8 cellular contexts compared by ENCODE assay signal in genomic region chr11:119262668-119263351, GRCh38. TPM values are rescaled to one million over a fixed set of nuclear protein-coding genes. Genes with fewer than 3 reads are reported as not detected.
DNase-seq lines count a peak whose midpoint lies in the region; ATAC-seq, FAIRE-seq and TF ChIP-seq lines count a peak whose summit lies in the region.

No MANE protein-coding gene starts in this region.

- H3K9me3 Mint-ChIP-seq in CD14-positive monocyte: no peaks in the 10 kb centered on the region
- no peaks in the 10 kb centered on the region for H3K9me3 Mint-ChIP-seq in T-helper 2 cell treated with Interferon-gamma antibody and Interleukin-4, amounts not matched to agents 5 μg/mL and 100 μg/mL, for 36 hours
- no peaks in the 10 kb centered on the region for H3K9me3 Mint-ChIP-seq in endothelial cell (ENCODE audit: unreplicated experiment)

- in situ Hi-C loops in GM23248 (cut with MboI): no loop called here

- no peaks in the 10 kb centered on the region for H3K27me3 ChIP-seq in GM23248 (replicated peaks; ENCODE audit: insufficient read depth)
- no peaks in the 10 kb centered on the region for H3K27me3 ChIP-seq in lower lobe of right lung (ENCODE audit: low read depth)
- H3K27me3 ChIP-seq in pancreas: no peaks in the 10 kb centered on the region
- no peaks in the 10 kb centered on the region for H3K27me3 ChIP-seq in upper lobe of right lung

- H3K9ac ChIP-seq in GM23248: no peak overlapping the region

- DNase-seq in CD14-positive monocyte (ENCODE audit: low spot score): no peak
- DNase-seq in GM23248: peak; percentile 75
- peak; percentile 40 for DNase-seq in T-helper 2 cell treated with Interferon-gamma antibody and Interleukin-4, amounts not matched to agents 5 μg/mL and 100 μg/mL, for 36 hours (ENCODE audit: low spot score)
- DNase-seq in lower lobe of right lung: no peak
- DNase-seq in iPS-NIHi7 (ENCODE audit: extremely low spot score): no peak
- DNase-seq in endothelial cell (ENCODE audit: low spot score): no peak
- no peak for DNase-seq in pancreas
- no peak for DNase-seq in upper lobe of right lung

- H3F3A ChIP-seq in GM23248 (ENCODE audit: insufficient read depth): peaks cover 35% of the 10 kb centered on the region

- no peak overlapping the region for H3K4me3 Mint-ChIP-seq in CD14-positive monocyte
- no peak overlapping the region for H3K4me3 Mint-ChIP-seq in T-helper 2 cell treated with Interferon-gamma antibody and Interleukin-4, amounts not matched to agents 5 μg/mL and 100 μg/mL, for 36 hours
- H3K4me3 Mint-ChIP-seq in endothelial cell (ENCODE audit: unreplicated experiment): no peak overlapping the region

- H3K4me2 ChIP-seq in GM23248 (ENCODE audit: unreplicated experiment): peak overlapping the region; percentile 55

- intact Hi-C loops in CD14-positive monocyte (cut with micrococcal nuclease): no loop called here
- intact Hi-C loops in lower lobe of right lung (cut with DNase I): no loop called here
- intact Hi-C loops in pancreas (cut with DNase I): no loop called here
- intact Hi-C loops in upper lobe of right lung (cut with DNase I): no loop called here

- H3K36me3 ChIP-seq in GM23248 (ENCODE audit: low read depth) (no peaks in the 10 kb centered on the region), lower lobe of right lung (no peaks in the 10 kb centered on the region), pancreas (no peaks in the 10 kb centered on the region), upper lobe of right lung (no peaks in the 10 kb centered on the region)

- H3K4me1 ChIP-seq in GM23248 (ENCODE audit: insufficient read depth): peaks cover 29% of the 10 kb centered on the region
- H3K4me1 ChIP-seq in lower lobe of right lung: peaks cover 29% of the 10 kb centered on the region
- peaks cover 0 to 3% (median 0%) of the 10 kb centered on the region in 3 donors for H3K4me1 ChIP-seq in pancreas
- H3K4me1 ChIP-seq in upper lobe of right lung: peaks cover 14% of the 10 kb centered on the region

- no peaks in the 10 kb centered on the region for H4K20me1 ChIP-seq in GM23248 (ENCODE audit: insufficient read depth)

- peak; percentile 20 for TF ChIP-seq CTCF in CD14-positive monocyte (IDR thresholded peaks at IDR 0.05)
- no peak for TF ChIP-seq CTCF in lower lobe of right lung (IDR thresholded peaks at IDR 0.05)
- TF ChIP-seq CTCF in endothelial cell (IDR thresholded peaks at IDR 0.05; ENCODE audit: unreplicated experiment): no peak
- TF ChIP-seq CTCF in pancreas (IDR thresholded peaks at IDR 0.05): no peak
- no peak for TF ChIP-seq CTCF in upper lobe of right lung (IDR thresholded peaks at IDR 0.05)

- H3K36me3 Mint-ChIP-seq in CD14-positive monocyte (peaks cover 0 to 22% of the 10 kb centered on the region in 2 donors), endothelial cell (ENCODE audit: low read depth, unreplicated experiment) (no peaks in the 10 kb centered on the region)
- peaks cover 12% of the 10 kb centered on the region for H3K36me3 Mint-ChIP-seq in T-helper 2 cell treated with Interferon-gamma antibody and Interleukin-4, amounts not matched to agents 5 μg/mL and 100 μg/mL, for 36 hours (ENCODE audit: low read depth)

- peak overlapping the region; percentile 13; the same call in 1 of the 2 replicates for H2AFZ ChIP-seq in GM23248

- WGBS in GM23248 (ENCODE audit: low coverage in 1 of 2, low lambda C conversion rate in 2 of 2, missing lambda C conversion rate in 2 of 2), 2 experiments: 32 to 37% methylated on average over 5 of the region's 5 CpGs
- WGBS in pancreas, 2 donors: 79 to 86% methylated on average over 5 of the region's 5 CpGs

- H3K4me1 Mint-ChIP-seq in CD14-positive monocyte (peaks cover 41% of the 10 kb centered on the region), endothelial cell (ENCODE audit: unreplicated experiment) (peaks cover 21% of the 10 kb centered on the region)
- peaks cover 47% of the 10 kb centered on the region for H3K4me1 Mint-ChIP-seq in T-helper 2 cell treated with Interferon-gamma antibody and Interleukin-4, amounts not matched to agents 5 μg/mL and 100 μg/mL, for 36 hours (ENCODE audit: low read depth)

- H3K27me3 Mint-ChIP-seq in CD14-positive monocyte (ENCODE audit: low read depth in 3 of 3) (no peaks in the 10 kb centered on the region), endothelial cell (ENCODE audit: unreplicated experiment) (peaks cover 1% of the 10 kb centered on the region)
- no peaks in the 10 kb centered on the region for H3K27me3 Mint-ChIP-seq in T-helper 2 cell treated with Interferon-gamma antibody and Interleukin-4, amounts not matched to agents 5 μg/mL and 100 μg/mL, for 36 hours (ENCODE audit: low read depth)

- no peak overlapping the region for H3K27ac Mint-ChIP-seq in CD14-positive monocyte
- no peak overlapping the region for H3K27ac Mint-ChIP-seq in T-helper 2 cell treated with Interferon-gamma antibody and Interleukin-4, amounts not matched to agents 5 μg/mL and 100 μg/mL, for 36 hours
- H3K27ac Mint-ChIP-seq in endothelial cell (ENCODE audit: unreplicated experiment): no peak overlapping the region

- peak overlapping the region; percentile 6; the same call in 1 of the 2 replicates for H3K4me3 ChIP-seq in GM23248
- H3K4me3 ChIP-seq in lower lobe of right lung: no peak overlapping the region
- no peak overlapping the region for H3K4me3 ChIP-seq in pancreas
- H3K4me3 ChIP-seq in upper lobe of right lung: no peak overlapping the region

- H3K79me2 ChIP-seq in GM23248 (ENCODE audit: insufficient read depth): peaks cover 100% of the 10 kb centered on the region

- no peak for ATAC-seq in lower lobe of right lung
- ATAC-seq in pancreas: no peak
- ATAC-seq in upper lobe of right lung: no peak

- H3K9me3 ChIP-seq in GM23248 (ENCODE audit: low read depth) (no peaks in the 10 kb centered on the region), lower lobe of right lung (no peaks in the 10 kb centered on the region), pancreas (no peaks in the 10 kb centered on the region), upper lobe of right lung (no peaks in the 10 kb centered on the region)

- H3K9me2 ChIP-seq in GM23248 (ENCODE audit: insufficient read depth): no peaks in the 10 kb centered on the region

- FAIRE-seq in pancreas (lab: Jason Lieb, UNC): no peak

- H3K27ac ChIP-seq in GM23248: peak overlapping the region; percentile 47
- H3K27ac ChIP-seq in lower lobe of right lung: peak overlapping the region; percentile 37
- H3K27ac ChIP-seq in pancreas: peak overlapping the region in 1 of 4 donors; percentile 8
- H3K27ac ChIP-seq in upper lobe of right lung: no peak overlapping the region

RNA-seq across cellular contexts. Expression of gene MCAM, which starts 54.1 kb away (rescaled TPM):
- polyA plus RNA-seq in CD14-positive monocyte (not detected), GM23248 (2016; fragmentation: Nextera tagmentation; extraction: Ambion mirVana) (8.6 and 10.5 TPM in 2 replicates), pancreas (10 to 100 TPM; 20.3 to 24.0 TPM)
- total RNA-seq in GM23248 (2014; rRNA removed; shearing (Covaris generic)): 40.4 and 61.3 TPM in 2 replicates
- total RNA-seq in lower lobe of right lung (67.1 TPM), endothelial cell (ENCODE audit: unreplicated experiment) (78.3 TPM), pancreas (10 to 100 TPM; 11.2 to 46.7 (median 19.6) TPM), upper lobe of right lung (134 TPM)

RNA-seq across cellular contexts. Expression of gene CBL, which starts 56.7 kb away (rescaled TPM):
- polyA plus RNA-seq in CD14-positive monocyte (10 to 100 TPM in 1 of 2 donors, 1 to 10 TPM in 1; 7.6 to 24.0 TPM), GM23248 (2016; fragmentation: Nextera tagmentation; extraction: Ambion mirVana) (5.0 and 5.8 TPM in 2 replicates), pancreas (1 to 10 TPM; 2.0 to 2.6 TPM)
- total RNA-seq in GM23248 (2014; rRNA removed; shearing (Covaris generic)): 7.8 and 8.6 TPM in 2 replicates
- total RNA-seq in lower lobe of right lung (39.0 TPM), endothelial cell (ENCODE audit: unreplicated experiment) (47.5 TPM), pancreas (1 to 10 TPM; 3.3 to 9.8 (median 4.3) TPM), upper lobe of right lung (30.0 TPM)

Comparison
In these comparisons a context has a peak if more than half of its experiments do, and no peak if none do; other contexts are left out.
1. DNase-seq: peak in GM23248 (single experiment) and T-helper 2 cell treated with Interferon-gamma antibody and Interleukin-4, amounts not matched to agents 5 μg/mL and 100 μg/mL, for 36 hours (single experiment); none in CD14-positive monocyte (single experiment), lower lobe of right lung (single experiment), iPS-NIHi7 (single experiment), endothelial cell (single experiment), pancreas (0 of 6) and upper lobe of right lung (single experiment).